ENCODE assay signal across 8 cellular contexts in genomic region chr19:49818691-49819331, GRCh38. TPM values are rescaled to one million over a fixed set of nuclear protein-coding genes. Genes with fewer than 3 reads are reported as not detected.
A peak's percentile ranks its signal among the peaks of the same experiment; 100 is the strongest.
DNase-seq lines count a peak whose midpoint lies in the region; ATAC-seq and TF ChIP-seq lines count a peak whose summit lies in the region.

No MANE protein-coding gene starts in this region.

- no peaks in the 10 kb centered on the region for H3K27me3 ChIP-seq in right atrium auricular region

- in situ Hi-C loops in astrocyte of the spinal cord (cut with HindIII; ENCODE audit: low sequenced_read_pairs) = no loop called here

- H3K4me3 Mint-ChIP-seq in memory B cell = peak overlapping the region; percentile 99

- peaks cover 11% of the 10 kb centered on the region for H3K36me3 ChIP-seq in right atrium auricular region

- H3K27ac Mint-ChIP-seq in memory B cell = peak overlapping the region; percentile 100

- peaks cover 0 to 38% of the 10 kb centered on the region in 2 donors for H3K4me1 ChIP-seq in right atrium auricular region

- peaks cover 16% of the 10 kb centered on the region for H3K4me1 Mint-ChIP-seq in memory B cell

- H3K4me3 ChIP-seq in right atrium auricular region (peak overlapping the region; percentile 68 to 77), astrocyte of the spinal cord (ENCODE audit: low read depth, low read length) (peak overlapping the region; percentile 88)

- DNase-seq in right atrium auricular region (ENCODE audit: low spot score) (no peak), Right ventricle myocardium superior (no peak), astrocyte of the spinal cord (ENCODE audit: low read depth, low spot score) (no peak), memory B cell (ENCODE audit: low spot score in 2 of 2) (no peak), AG08396 (ENCODE audit: low spot score) (no peak), D341Med (ENCODE audit: low spot score) (no peak), NCI-H2107 (lab: John Stamatoyannopoulos, UW) (no peak)

- no peak for ATAC-seq in Right ventricle myocardium superior (ENCODE audit: poor library complexity)
- ATAC-seq in memory B cell (ENCODE audit: low read depth) = no peak
- no peak for ATAC-seq in HG03565 (IDR thresholded peaks at IDR 0.05; ENCODE audit: unreplicated experiment)

- intact Hi-C loops in Right ventricle myocardium superior (cut with DNase I) = loop anchor here (5.0 kb wide), 1 partner anchor 33 kb away; the partner anchor contains the start of gene PTOV1

- peaks cover 4% of the 10 kb centered on the region for H3K36me3 Mint-ChIP-seq in memory B cell

- no peaks in the 10 kb centered on the region for H3K9me3 ChIP-seq in right atrium auricular region

- TF ChIP-seq CTCF in right atrium auricular region (IDR thresholded peaks at IDR 0.05) (no peak), astrocyte of the spinal cord (IDR thresholded peaks at IDR 0.05; ENCODE audit: low read depth, low read length) (no peak)

- H3K27ac ChIP-seq in right atrium auricular region = peak overlapping the region; percentile 90 to 94

- H3K27me3 Mint-ChIP-seq in memory B cell = no peaks in the 10 kb centered on the region

- H3K9me3 Mint-ChIP-seq in memory B cell = no peaks in the 10 kb centered on the region

RNA-seq across cellular contexts. Expression of gene MED25, which starts 0.7 kb away (rescaled TPM):
- total RNA-seq in right atrium auricular region (10 to 100 TPM; 31.1 to 54.0 TPM), Right ventricle myocardium superior (83.4 TPM)

RNA-seq across cellular contexts. Expression of gene FUZ, which starts 5.7 kb away (rescaled TPM):
- total RNA-seq in right atrium auricular region = 10 to 100 TPM; 18.5 to 22.5 TPM
- 19.8 TPM for total RNA-seq in Right ventricle myocardium superior

RNA-seq across cellular contexts. Expression of gene PTOV1, which starts 32.1 kb away (rescaled TPM):
- total RNA-seq in right atrium auricular region = 10 to 100 TPM; 64.6 to 81.0 TPM
- total RNA-seq in Right ventricle myocardium superior = 120 TPM

RNA-seq across cellular contexts. Expression of gene PNKP, which starts 48.6 kb away (rescaled TPM):
- 10 to 100 TPM; 29.2 to 32.5 TPM for total RNA-seq in right atrium auricular region
- total RNA-seq in Right ventricle myocardium superior = 36.3 TPM

RNA-seq across cellular contexts. Expression of gene AP2A1, which starts 52.0 kb away (rescaled TPM):
- total RNA-seq in right atrium auricular region = 10 to 100 TPM; 72.5 to 97.3 TPM
- 62.7 TPM for total RNA-seq in Right ventricle myocardium superior
